Comparison of ENCODE assay signal across 8 cellular contexts in the genomic region with DNA sequence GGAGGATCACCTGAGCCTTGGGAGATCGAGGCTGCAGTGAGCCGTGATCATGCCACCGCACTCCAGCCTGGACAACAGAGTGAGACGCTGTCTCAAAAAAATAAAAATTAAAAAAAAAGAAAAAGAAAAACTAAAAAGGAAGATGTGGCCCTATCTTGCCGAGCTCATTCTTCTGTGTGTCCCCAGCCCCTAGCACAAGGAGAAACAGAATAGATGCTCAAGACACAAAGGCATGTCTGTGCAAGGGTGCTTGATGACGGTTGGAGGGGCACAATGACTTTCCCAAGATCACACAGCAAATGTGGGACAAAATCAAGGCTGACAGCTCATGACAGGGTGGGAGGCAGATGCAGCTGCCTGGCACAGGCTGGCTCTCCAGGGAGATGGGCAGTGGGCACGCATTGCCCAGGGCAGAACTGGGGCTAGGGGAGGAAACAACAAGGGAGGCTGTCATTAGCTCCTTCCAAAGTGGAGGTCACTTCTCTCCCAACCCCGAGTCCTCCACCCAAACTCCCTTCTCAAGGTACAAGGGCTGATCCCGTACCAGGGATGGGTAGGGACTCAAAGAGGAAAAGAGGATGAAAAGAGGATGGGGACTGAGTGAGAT. TPM values are rescaled to one million over a fixed set of nuclear protein-coding genes. Genes with fewer than 3 reads are reported as not detected.
DNase-seq lines count a peak whose midpoint lies in the region; ATAC-seq and TF ChIP-seq lines count a peak whose summit lies in the region.

No MANE protein-coding gene starts in this region.

- H3K36me3 ChIP-seq in BE2C: peaks cover 6% of the 10 kb centered on the region; the same call in 1 of the 2 replicates

- peak overlapping the region; percentile 70 for H3K4me3 ChIP-seq in BE2C (ENCODE audit: low read depth, low read length)
- H3K4me3 ChIP-seq in NB4 (ENCODE audit: low read depth, low read length): peak overlapping the region; percentile 81
- H3K4me3 ChIP-seq in dorsolateral prefrontal cortex: peak overlapping the region; percentile 53 to 93 (median 81)

- DNase-seq in BE2C (no peak), NB4 (ENCODE audit: low read depth) (no peak), dorsolateral prefrontal cortex (no peak), nephron progenitor cell (no peak), GM13976 (ENCODE audit: low spot score) (no peak)
- DNase-seq in stimulated activated CD8-positive, alpha-beta memory T cell treated with anti-CD3 and anti-CD28 coated beads, Interleukin-4, amount 100 ng/mL, for 48 hours: no peak

- peaks cover 20% of the 10 kb centered on the region for H3K4me1 Mint-ChIP-seq in nephron progenitor cell

- peaks cover 23% of the 10 kb centered on the region for H3K36me3 Mint-ChIP-seq in nephron progenitor cell (ENCODE audit: low read depth)

- no peaks in the 10 kb centered on the region for H3K9me3 Mint-ChIP-seq in nephron progenitor cell

- in situ Hi-C loops in GM13976 (cut with MboI; ENCODE audit: low sequenced_read_pairs, unreplicated experiment): no loop called here

- H3K4me3 Mint-ChIP-seq in nephron progenitor cell: peak overlapping the region; percentile 93

- H3K27me3 ChIP-seq in BE2C (no peaks in the 10 kb centered on the region), dorsolateral prefrontal cortex (no peaks in the 10 kb centered on the region)

- no peaks in the 10 kb centered on the region for H3K27me3 Mint-ChIP-seq in nephron progenitor cell (ENCODE audit: low read depth, poor library complexity)

- intact Hi-C loops in dorsolateral prefrontal cortex (cut with DNase I): loop anchor here in 1 of 2 donors (2.0 kb wide), 1 partner anchor 21 kb away; a partner anchor contains a TSS

- peak overlapping the region; percentile 92 for H3K27ac Mint-ChIP-seq in nephron progenitor cell

- TF ChIP-seq POLR2A in NB4 (IDR thresholded peaks at IDR 0.05; ENCODE audit: extremely low read depth, insufficient read length): no peak

- H3K27ac ChIP-seq in dorsolateral prefrontal cortex: peak overlapping the region in 56 of 59 donors; percentile 57 to 98 (median 94)

- TF ChIP-seq CTCF in BE2C (IDR thresholded peaks at IDR 0.05; ENCODE audit: low read depth, low read length) (no peak), NB4 (IDR thresholded peaks at IDR 0.05; ENCODE audit: low read depth, low read length) (no peak), dorsolateral prefrontal cortex (IDR thresholded peaks at IDR 0.05 in 54 of 56, conservative IDR thresholded peaks at IDR 0.05 in 2 of 56; ENCODE audit: low read depth in 1 of 56, partially characterized antibody in 56 of 56) (no peak), nephron progenitor cell (IDR thresholded peaks at IDR 0.05) (no peak), GM13976 (IDR thresholded peaks at IDR 0.05; ENCODE audit: borderline replicate concordance, control extremely low read depth, extremely low read depth, insufficient read depth, missing control alignments) (no peak)

- no peaks in the 10 kb centered on the region; the same call in 1 of the 2 replicates for H3K4me1 ChIP-seq in BE2C

- ATAC-seq in HG03135 (IDR thresholded peaks at IDR 0.05; ENCODE audit: unreplicated experiment): no peak
- no peak for ATAC-seq in GM19324 (IDR thresholded peaks at IDR 0.05; ENCODE audit: low FRiP score, unreplicated experiment)

- H3K9me3 ChIP-seq in BE2C: no peaks in the 10 kb centered on the region

RNA-seq across cellular contexts. Expression of a gene that starts 0.8 kb away (rescaled TPM):
- 55.0 TPM for polyA plus RNA-seq in BE2C (2012; ENCODE audit: insufficient read depth, insufficient read length, low read depth)
- total RNA-seq in dorsolateral prefrontal cortex: 100 to 1,000 TPM in 114 of 120 experiments, 10 to 100 TPM in 6; 80.4 to 268 (median 159) TPM

RNA-seq across cellular contexts. Expression of a gene that starts 20.8 kb away (rescaled TPM):
- polyA plus RNA-seq in BE2C (2012; ENCODE audit: insufficient read depth, insufficient read length, low read depth): 27.4 TPM
- total RNA-seq in dorsolateral prefrontal cortex: 10 to 100 TPM in 119 of 120 experiments, 1 to 10 TPM in 1; 9.9 to 24.9 (median 16.7) TPM

RNA-seq across cellular contexts. Expression of a gene that starts 34.4 kb away (rescaled TPM):
- 157 TPM for polyA plus RNA-seq in BE2C (2012; ENCODE audit: insufficient read depth, insufficient read length, low read depth)
- 1 to 10 TPM in 119 of 120 experiments, under 1 TPM in 1; 0.77 to 7.6 (median 3.4) TPM for total RNA-seq in dorsolateral prefrontal cortex

RNA-seq across cellular contexts. Expression of a gene that starts 48.8 kb away (rescaled TPM):
- 72.9 TPM for polyA plus RNA-seq in BE2C (2012; ENCODE audit: insufficient read depth, insufficient read length, low read depth)
- total RNA-seq in dorsolateral prefrontal cortex: 10 to 100 TPM in 119 of 120 experiments, 1 to 10 TPM in 1; 9.8 to 20.7 (median 14.3) TPM

RNA-seq across cellular contexts. Expression of a gene that starts 55.6 kb away (rescaled TPM):
- 4.6 TPM for polyA plus RNA-seq in BE2C (2012; ENCODE audit: insufficient read depth, insufficient read length, low read depth)
- total RNA-seq in dorsolateral prefrontal cortex: 10 to 100 TPM in 87 of 120 experiments, 1 to 10 TPM in 33; 5.9 to 19.2 (median 12.2) TPM
